Comparison of ENCODE assay signal across 8 cellular contexts in genomic region chr19:54191671-54192453, GRCh38. TPM values are rescaled to one million over a fixed set of nuclear protein-coding genes. Genes with fewer than 3 reads are reported as not detected.
DNase-seq lines count a peak whose midpoint lies in the region; ATAC-seq and TF ChIP-seq lines count a peak whose summit lies in the region.

No MANE protein-coding gene starts in this region.

- no peak overlapping the region for H2BK20ac ChIP-seq in H9 (ENCODE audit: low read depth, low read length, poor library complexity, severe bottlenecking)

- H4K20me1 ChIP-seq in H9 (ENCODE audit: control insufficient read depth, insufficient read depth, insufficient read length), result peaks cover 3% of the 10 kb centered on the region

- H4K91ac ChIP-seq in H9 (ENCODE audit: insufficient read length, low read depth, low read length), result no peak overlapping the region

- H2AFZ ChIP-seq in H9 (ENCODE audit: low read length), result no peak overlapping the region

- H3K9me3 ChIP-seq in H9 (ENCODE audit: control insufficient read depth, low read depth, low read length) (no peaks in the 10 kb centered on the region), skeletal muscle tissue (ENCODE audit: control insufficient read depth in 3 of 3, low read length in 3 of 3) (no peaks in the 10 kb centered on the region)

- H3K23me2 ChIP-seq in H9 (ENCODE audit: insufficient read length, low read depth, low read length, poor library complexity, severe bottlenecking), result peaks cover 11% of the 10 kb centered on the region

- H3K18ac ChIP-seq in H9 (ENCODE audit: insufficient read length, low read depth, low read length), result no peak overlapping the region

- no peaks in the 10 kb centered on the region for H3K27me3 Mint-ChIP-seq in H9 (ENCODE audit: low read depth)
- no peaks in the 10 kb centered on the region for H3K27me3 Mint-ChIP-seq in T-cell

- no peaks in the 10 kb centered on the region for H3K79me2 ChIP-seq in H9 (ENCODE audit: insufficient read depth, low read length)

- no peak overlapping the region for H3K27ac ChIP-seq in H9 (ENCODE audit: insufficient read length, low read depth, low read length)
- H3K27ac ChIP-seq in skeletal muscle tissue (ENCODE audit: low read depth, low read length), result peak overlapping the region; percentile 100

- H2BK12ac ChIP-seq in H9 (ENCODE audit: insufficient read length, low read depth, low read length), result no peak overlapping the region

- no peak overlapping the region for H2AK5ac ChIP-seq in H9 (ENCODE audit: insufficient read length, low read length)

- H3K79me1 ChIP-seq in H9 (ENCODE audit: insufficient read depth, low read depth, low read length, poor library complexity, severe bottlenecking), result no peaks in the 10 kb centered on the region

- H3K14ac ChIP-seq in H9 (ENCODE audit: insufficient read depth, low read length), result no peak overlapping the region; the same call in 1 of the 2 replicates

- H3T11ph ChIP-seq in H9 (ENCODE audit: low read length), result no peak overlapping the region

- no peak overlapping the region for H4K8ac ChIP-seq in H9 (replicated peaks; ENCODE audit: insufficient read length, low read depth, low read length)

- CTCF ChIA-PET in T-cell (lab: Charles Lee), result interaction anchor here (0.6 to 3.2 kb wide), 4 partner anchors 9 to 55 kb away, joined by 4 to 26 read pairs (median 8); partner anchors contain the start of genes CNOT3 (in 1 of the 2), LENG1 (in 1 of the 2) and RPS9 (in 1 of the 2)

- H2BK120ac ChIP-seq in H9 (ENCODE audit: low read depth, low read length, poor library complexity, severe bottlenecking), result no peak overlapping the region

- H3K56ac ChIP-seq in H9 (ENCODE audit: insufficient read length, low read depth, low read length), result no peak overlapping the region

- TF ChIP-seq CTCF in H9 (conservative IDR thresholded peaks at IDR 0.05) (no peak), foreskin fibroblast (IDR thresholded peaks at IDR 0.05; ENCODE audit: low read depth, low read length) (no peak)

- H3K27me3 ChIP-seq in H9 (ENCODE audit: insufficient read depth, low read length) (no peaks in the 10 kb centered on the region), skeletal muscle tissue (ENCODE audit: control insufficient read depth in 3 of 3, insufficient read depth in 3 of 3, low read length in 3 of 3) (no peaks in the 10 kb centered on the region)

- POLR2A ChIA-PET in T-cell (lab: Charles Lee), result interaction anchor here in 1 of 2 donors (2.1 kb wide), 1 partner anchor 55 kb away, joined by 7 read pairs; the partner anchor contains the start of gene CNOT3

- H3K36me3 Mint-ChIP-seq in H9 (ENCODE audit: insufficient read depth in 1 of 3, low read depth in 3 of 3) (peaks cover 25 to 51% (median 49%) of the 10 kb centered on the region in 3 experiments), T-cell (peaks cover 13% of the 10 kb centered on the region)

- H3K4me1 Mint-ChIP-seq in H9, result peaks cover 13 to 29% of the 10 kb centered on the region in 2 experiments
- peaks cover 41 to 51% (median 42%) of the 10 kb centered on the region in 3 donors for H3K4me1 Mint-ChIP-seq in T-cell

- H3K4me3 ChIP-seq in foreskin fibroblast (ENCODE audit: low read depth in 1 of 2, low read length in 2 of 2) (peak overlapping the region; percentile 73 to 81), skeletal muscle tissue (ENCODE audit: low read length in 3 of 3) (peak overlapping the region; percentile 88 to 95 (median 93))

- H3K4me1 ChIP-seq in H9 (ENCODE audit: insufficient read depth, low read length) (peaks cover 3% of the 10 kb centered on the region; the same call in 1 of the 2 replicates), skeletal muscle tissue (ENCODE audit: control insufficient read depth in 3 of 3, insufficient read depth in 3 of 3, low read length in 3 of 3) (peaks cover 16 to 24% (median 18%) of the 10 kb centered on the region in 3 donors)

- H3K4me2 ChIP-seq in H9 (ENCODE audit: insufficient read depth, insufficient read length, low read length), result peak overlapping the region; percentile 89

- H3K4me3 Mint-ChIP-seq in H9 (peak overlapping the region; percentile 87 to 93), T-cell (peak overlapping the region; percentile 87 to 92 (median 92))

- no peak overlapping the region for H2BK15ac ChIP-seq in H9 (ENCODE audit: low read depth, low read length)

- H2BK5ac ChIP-seq in H9 (ENCODE audit: insufficient read length, low read length), result no peak overlapping the region

- no peak for DNase-seq in H9
- DNase-seq in T-cell, result peak in 1 of 34 experiments; percentile 7
- DNase-seq in foreskin fibroblast, result no peak
- DNase-seq in HPDE6-E6E7 (ENCODE audit: extremely low spot score), result no peak
- DNase-seq in dermis blood vessel endothelial cell, result no peak
- DNase-seq in AML-193 (lab: John Stamatoyannopoulos, UW), result no peak

- H4K5ac ChIP-seq in H9 (ENCODE audit: insufficient read length, low read depth, low read length), result no peak overlapping the region

- peak overlapping the region; percentile 71 for H3K9ac ChIP-seq in H9 (ENCODE audit: extremely low read depth, insufficient read length, low read length)
- H3K9ac ChIP-seq in skeletal muscle tissue (ENCODE audit: low read depth in 1 of 3, low read length in 3 of 3), result peak overlapping the region; percentile 93 to 97 (median 97)

- no peak for ATAC-seq in T-cell (replicated peaks in 1 of 4)
- no peak for ATAC-seq in HG03378 (IDR thresholded peaks at IDR 0.05; ENCODE audit: unreplicated experiment)

- H3K23ac ChIP-seq in H9 (ENCODE audit: insufficient read length, low read depth, low read length), result no peak overlapping the region

- H3K36me3 ChIP-seq in skeletal muscle tissue (ENCODE audit: control insufficient read depth in 3 of 3, insufficient read depth in 3 of 3, low read length in 3 of 3), result peaks cover 10 to 21% (median 13%) of the 10 kb centered on the region in 3 donors

- H3K9me3 Mint-ChIP-seq in H9, result no peaks in the 10 kb centered on the region
- H3K9me3 Mint-ChIP-seq in T-cell, result no peaks in the 10 kb centered on the region

- peak overlapping the region; percentile 55 to 96 (median 72); a peak in 5 of 7 replicates for H3K27ac Mint-ChIP-seq in H9
- peak overlapping the region; percentile 85 to 89 for H3K27ac Mint-ChIP-seq in T-cell

- no CpG with 5 or more reads among the region's 25 CpGs for WGBS in H9 (ENCODE audit: extremely low coverage, insufficient read length, low lambda C conversion rate)

- no peak overlapping the region for H3K4ac ChIP-seq in H9 (ENCODE audit: low read depth, low read length)

RNA-seq across cellular contexts. Expression of gene TSEN34, which starts 0.8 kb away (rescaled TPM):
- total RNA-seq in H9 (2021) (28.3 and 29.0 TPM in 2 replicates), T-cell (10 to 100 TPM in 4 of 5 donors, 1 to 10 TPM in 1; 9.5 to 28.5 (median 23.5) TPM), skeletal muscle tissue (29.7 TPM), dermis blood vessel endothelial cell (71.8 and 78.3 TPM in 2 replicates)

RNA-seq across cellular contexts. Expression of gene MBOAT7, which starts 2.5 kb away (rescaled TPM):
- total RNA-seq in H9 (2021) (100 and 103 TPM in 2 replicates), T-cell (10 to 100 TPM; 24.0 to 44.8 (median 38.9) TPM), skeletal muscle tissue (8.9 TPM), dermis blood vessel endothelial cell (33.5 and 50.1 TPM in 2 replicates)

RNA-seq across cellular contexts. Expression of gene RPS9, which starts 8.8 kb away (rescaled TPM):
- total RNA-seq in H9 (2021), result 1,674 and 1,679 TPM in 2 replicates
- 1,000 to 10,000 TPM; 1,706 to 1,922 (median 1,806) TPM for total RNA-seq in T-cell
- total RNA-seq in skeletal muscle tissue, result 4,630 TPM
- 1,481 and 2,291 TPM in 2 replicates for total RNA-seq in dermis blood vessel endothelial cell

RNA-seq across cellular contexts. Expression of gene TMC4, which starts 18.9 kb away (rescaled TPM):
- total RNA-seq in H9 (2021), result 12.2 and 12.7 TPM in 2 replicates
- total RNA-seq in T-cell, result 1 to 10 TPM in 4 of 5 donors, under 1 TPM in 1; 0.78 to 2.6 (median 1.4) TPM
- total RNA-seq in skeletal muscle tissue, result 1.0 TPM
- 0.14 and 0.68 TPM in 2 replicates for total RNA-seq in dermis blood vessel endothelial cell

RNA-seq across cellular contexts. Expression of gene LILRB3, which starts 30.9 kb away (rescaled TPM):
- total RNA-seq in H9 (2021) (not detected in 2 replicates), T-cell (1 to 10 TPM in 3 of 5 donors, under 1 TPM in 2; 0.72 to 2.8 (median 1.1) TPM), skeletal muscle tissue (4.2 TPM), dermis blood vessel endothelial cell (not detected in 2 replicates)
